18 cellular contexts compared by ENCODE assay signal in the genomic region with DNA sequence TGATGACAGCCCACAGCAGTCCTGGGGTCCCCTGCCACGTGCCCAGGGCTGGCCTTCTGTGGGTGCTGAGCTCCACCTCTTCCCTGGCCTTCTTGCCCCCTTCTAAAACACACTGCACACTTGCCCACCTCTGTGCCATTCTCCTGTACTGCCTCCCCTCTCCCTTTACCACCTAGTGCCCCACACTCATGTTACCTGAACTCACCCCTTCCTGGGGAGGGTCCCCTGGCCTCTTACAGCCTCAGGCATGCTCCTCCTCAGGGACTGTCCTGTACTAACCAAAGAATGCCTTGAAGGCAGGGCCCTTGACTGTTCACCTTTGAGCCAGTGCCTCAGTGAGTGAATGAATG.
"Had no signal": no experiment of that assay in that cellular context is flagged by ENCODE, and none has a peak within 500 bp of the region (broad histone marks: within the 10 kb centered on the region; RNA-seq: fewer than 3 reads in every experiment).

No MANE protein-coding gene starts in this region.

- DNase-seq: colonic mucosa; dermis blood vessel endothelial cell; endodermal cell; foreskin melanocyte; heart left ventricle; hippocampal formation; left colon; left ventricle myocardium superior; mesenchymal stem cell; midbrain; small intestine; stimulated activated CD4-positive, alpha-beta T cell treated with anti-CD3 and anti-CD28 coated beads, Interleukin-12 subunit alpha, Interleukin-12 subunit beta, amount 100 ng/mL, for 4 hours; stimulated activated naive CD4-positive, alpha-beta T cell treated with Interleukin-2 at 50 U/mL for 16 hours; trophoblast cell had no signal

- H3K4me3 Mint-ChIP-seq: endodermal cell; natural killer cell treated with Interleukin-12 subunit alpha and Interleukin-12 subunit beta and Interleukin-15 and Interleukin-18, amount 100 ng/mL, for 72 hours had no signal

- H3K27ac ChIP-seq: colonic mucosa, heart left ventricle, neutrophil, right atrium auricular region had no signal

- H3K27me3 ChIP-seq: colonic mucosa, heart left ventricle, neutrophil, right atrium auricular region had no signal

- H3K4me3 ChIP-seq: colonic mucosa, heart left ventricle, lung, right atrium auricular region had no signal

- H3K36me3 Mint-ChIP-seq: natural killer cell treated with Interleukin-12 subunit alpha and Interleukin-12 subunit beta and Interleukin-15 and Interleukin-18, amount 100 ng/mL, for 72 hours had no signal

- H3K36me3 ChIP-seq: colonic mucosa, heart left ventricle, neutrophil, right atrium auricular region had no signal

- H3K27ac Mint-ChIP-seq: endodermal cell; natural killer cell treated with Interleukin-12 subunit alpha and Interleukin-12 subunit beta and Interleukin-15 and Interleukin-18, amount 100 ng/mL, for 72 hours had no signal

- H3K9me3 Mint-ChIP-seq: endodermal cell; natural killer cell treated with Interleukin-12 subunit alpha and Interleukin-12 subunit beta and Interleukin-15 and Interleukin-18, amount 100 ng/mL, for 72 hours had no signal

- H3K9me3 ChIP-seq: colonic mucosa, heart left ventricle, neutrophil, right atrium auricular region had no signal

- ATAC-seq: left colon; left ventricle myocardium superior; natural killer cell treated with Interleukin-12 subunit alpha and Interleukin-12 subunit beta and Interleukin-15 and Interleukin-18, amount 100 ng/mL, for 72 hours had no signal

- H3K4me1 ChIP-seq: colonic mucosa had no signal
